ENCODE assay signal across 11 cellular contexts in genomic region chr7:75967573-75967997, GRCh38. TPM values are rescaled to one million over a fixed set of nuclear protein-coding genes. Genes with fewer than 3 reads are reported as not detected.
DNase-seq lines count a peak whose midpoint lies in the region; ATAC-seq and TF ChIP-seq lines count a peak whose summit lies in the region.
"Had no signal": no experiment of that assay in that cellular context is flagged by ENCODE, and none has a peak within 500 bp of the region (broad histone marks: within the 10 kb centered on the region; RNA-seq: fewer than 3 reads in every experiment).

No MANE protein-coding gene starts in this region.

- peaks cover 0 to 58% (median 10%) of the 10 kb centered on the region in 3 donors for H3K36me3 Mint-ChIP-seq in CD8-positive, alpha-beta memory T cell

- CTCF ChIA-PET in CD8-positive, alpha-beta memory T cell (lab: Charles Lee): interaction anchor here (1.3 kb wide), 1 partner anchor 52 kb away, joined by 4 read pairs; no protein-coding TSS in a partner anchor

- H3K27me3 Mint-ChIP-seq in CD8-positive, alpha-beta memory T cell: no peaks in the 10 kb centered on the region
- H3K27me3 Mint-ChIP-seq: activated CD4-positive, alpha-beta T cell treated with anti-CD3 and anti-CD28 coated beads, Interleukin-2, amount 10 ng/mL, durations not matched to agents 24 days and 14 days had no signal

- no peaks in the 10 kb centered on the region for H3K9me3 ChIP-seq in mucosa of rectum (ENCODE audit: control insufficient read depth in 2 of 2, low read length in 2 of 2)
- H3K9me3 ChIP-seq in CD8-positive, alpha-beta memory T cell (ENCODE audit: low read length): no peaks in the 10 kb centered on the region

- H3K4me3 ChIP-seq in dorsolateral prefrontal cortex: peak overlapping the region in 1 of 59 donors; percentile 19
- peak overlapping the region in 1 of 2 donors; percentile 20 for H3K4me3 ChIP-seq in mucosa of rectum (ENCODE audit: low read length in 2 of 2)
- no peak overlapping the region for H3K4me3 ChIP-seq in CD8-positive, alpha-beta memory T cell (ENCODE audit: low read length)

- H3K9ac ChIP-seq in mucosa of rectum (ENCODE audit: low read depth in 1 of 2, low read length in 2 of 2): no peak overlapping the region

- H3K27ac ChIP-seq in dorsolateral prefrontal cortex: peak overlapping the region in 45 of 59 donors; percentile 7 to 90 (median 74)
- peak overlapping the region; percentile 75 to 80 for H3K27ac ChIP-seq in mucosa of rectum (ENCODE audit: low read depth in 2 of 2, low read length in 2 of 2)
- H3K27ac ChIP-seq in CD8-positive, alpha-beta memory T cell (ENCODE audit: low read depth, low read length): no peak overlapping the region

- POLR2A ChIA-PET in CD8-positive, alpha-beta memory T cell (lab: Charles Lee): no interaction called here

- H3K27me3 ChIP-seq in dorsolateral prefrontal cortex (no peaks in the 10 kb centered on the region), mucosa of rectum (ENCODE audit: control insufficient read depth in 2 of 2, insufficient read depth in 2 of 2, low read length in 2 of 2) (no peaks in the 10 kb centered on the region)
- no peaks in the 10 kb centered on the region for H3K27me3 ChIP-seq in CD8-positive, alpha-beta memory T cell (ENCODE audit: insufficient read depth, low read length, poor library complexity, severe bottlenecking)

- peaks cover 12 to 17% of the 10 kb centered on the region in 2 donors for H3K4me1 ChIP-seq in mucosa of rectum (ENCODE audit: control insufficient read depth in 2 of 2, insufficient read depth in 2 of 2, low read length in 2 of 2)
- H3K4me1 ChIP-seq in CD8-positive, alpha-beta memory T cell (ENCODE audit: insufficient read depth, low read length): no peaks in the 10 kb centered on the region

- H3K9me3 Mint-ChIP-seq in CD8-positive, alpha-beta memory T cell: no peaks in the 10 kb centered on the region
- H3K9me3 Mint-ChIP-seq: activated CD4-positive, alpha-beta T cell treated with anti-CD3 and anti-CD28 coated beads, Interleukin-2, amount 10 ng/mL, durations not matched to agents 24 days and 14 days had no signal

- H3K4me1 Mint-ChIP-seq in CD8-positive, alpha-beta memory T cell: peaks cover 0 to 4% (median 0%) of the 10 kb centered on the region in 3 donors

- peak overlapping the region in 1 of 8 donors; percentile 79 for H3K27ac Mint-ChIP-seq in CD8-positive, alpha-beta memory T cell
- H3K27ac Mint-ChIP-seq: activated CD4-positive, alpha-beta T cell treated with anti-CD3 and anti-CD28 coated beads, Interleukin-2, amount 10 ng/mL, durations not matched to agents 24 days and 14 days had no signal

- no peak overlapping the region for H3K4me3 Mint-ChIP-seq in CD8-positive, alpha-beta memory T cell
- H3K4me3 Mint-ChIP-seq: activated CD4-positive, alpha-beta T cell treated with anti-CD3 and anti-CD28 coated beads, Interleukin-2, amount 10 ng/mL, durations not matched to agents 24 days and 14 days had no signal

- ATAC-seq in Right ventricle myocardium inferior (peak; percentile 18), GM21423 (IDR thresholded peaks at IDR 0.05; ENCODE audit: unreplicated experiment) (no peak)
- ATAC-seq: HCT116 had no signal

- intact Hi-C loops in Right ventricle myocardium inferior (cut with DNase I) (loop anchor here (2.0 to 5.0 kb wide), 2 partner anchors 50 to 89 kb away; partner anchors contain the start of genes POR and RHBDD2), cardiac septum (cut with DNase I) (loop anchor here (5.0 kb wide), 2 partner anchors 50 to 90 kb away; partner anchors contain the start of genes POR and RHBDD2), dorsolateral prefrontal cortex (cut with DNase I) (no loop called here)

- peaks cover 0 to 8% of the 10 kb centered on the region in 2 donors for H3K36me3 ChIP-seq in mucosa of rectum (ENCODE audit: control insufficient read depth in 2 of 2, insufficient read depth in 2 of 2, low read length in 2 of 2)
- no peaks in the 10 kb centered on the region for H3K36me3 ChIP-seq in CD8-positive, alpha-beta memory T cell (ENCODE audit: insufficient read depth, low read length)

- DNase-seq in Right ventricle myocardium inferior (ENCODE audit: missing footprints) (peak; percentile 67), cardiac septum (ENCODE audit: low spot score) (no peak), dorsolateral prefrontal cortex (no peak), T-helper 2 cell (no peak), DMS79 (lab: John Stamatoyannopoulos, UW) (no peak)
- no peak for DNase-seq in CD8-positive, alpha-beta memory T cell
- DNase-seq: activated CD4-positive, alpha-beta T cell treated with anti-CD3 and anti-CD28 coated beads, Interleukin-2, amount 10 ng/mL, durations not matched to agents 24 days and 14 days; AML-193 had no signal

- TF ChIP-seq CTCF in dorsolateral prefrontal cortex (IDR thresholded peaks at IDR 0.05 in 54 of 56, conservative IDR thresholded peaks at IDR 0.05 in 2 of 56; ENCODE audit: low read depth in 1 of 56, partially characterized antibody in 56 of 56): no peak

RNA-seq across cellular contexts. Expression of gene TMEM120A, which starts 26.8 kb away (rescaled TPM):
- total RNA-seq in Right ventricle myocardium inferior (109 TPM), cardiac septum (138 TPM), dorsolateral prefrontal cortex (10 to 100 TPM; 32.6 to 87.9 (median 49.5) TPM)
- 10 to 100 TPM; 30.6 to 41.5 TPM for total RNA-seq in CD8-positive, alpha-beta memory T cell
- polyA plus RNA-seq in CD8-positive, alpha-beta memory T cell: 30.0 TPM

RNA-seq across cellular contexts. Expression of gene POR, which starts 52.6 kb away (rescaled TPM):
- total RNA-seq in Right ventricle myocardium inferior (66.3 TPM), cardiac septum (39.7 TPM), dorsolateral prefrontal cortex (100 to 1,000 TPM in 9 of 120 experiments, 10 to 100 TPM in 111; 52.3 to 111 (median 78.1) TPM)
- total RNA-seq in CD8-positive, alpha-beta memory T cell: 10 to 100 TPM; 40.7 to 41.6 TPM
- polyA plus RNA-seq in CD8-positive, alpha-beta memory T cell: 61.4 TPM

Comparison
In these comparisons a context has a peak if more than half of its experiments do, and no peak if none do; other contexts are left out.
1. intact Hi-C loops: an anchor here in Right ventricle myocardium inferior (2.0 to 5.0 kb wide) and cardiac septum (5.0 kb wide); none called in dorsolateral prefrontal cortex.